ENCODE assay signal across 10 cellular contexts in the genomic region with DNA sequence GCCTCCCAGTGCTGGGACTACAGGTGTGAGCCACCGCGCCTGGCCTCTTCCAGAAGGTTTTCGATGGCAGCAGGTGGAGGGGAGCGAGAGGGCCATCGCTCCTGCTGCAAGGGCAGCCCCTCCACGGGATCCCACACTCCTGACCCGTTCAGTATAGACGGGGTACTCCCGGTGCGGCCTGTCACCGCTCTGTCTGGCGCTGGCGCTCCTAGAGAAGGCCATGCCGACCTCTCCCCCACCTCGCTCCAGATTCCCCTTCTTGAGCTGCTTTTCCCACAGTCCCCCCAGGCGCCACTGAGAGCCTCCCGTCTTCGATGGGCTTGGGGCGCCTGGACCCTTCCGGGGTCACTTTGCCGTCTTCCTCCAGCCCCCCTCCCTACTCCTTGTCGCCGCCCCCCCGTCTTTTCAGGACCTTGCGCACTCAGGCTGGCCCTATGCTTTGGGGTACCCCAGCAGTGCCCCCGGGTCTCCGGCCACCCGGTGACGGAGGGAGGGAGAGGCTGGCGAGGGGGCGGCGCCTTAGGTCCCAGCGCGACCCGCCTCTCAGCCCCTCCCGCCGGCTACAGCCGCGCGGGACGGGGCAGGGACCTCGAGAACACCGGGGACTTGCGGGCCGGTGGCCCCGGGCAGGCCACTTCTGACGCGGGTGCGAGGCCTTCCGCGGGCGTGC. TPM values are rescaled to one million over a fixed set of nuclear protein-coding genes. Genes with fewer than 3 reads are reported as not detected.
DNase-seq lines count a peak whose midpoint lies in the region; ATAC-seq and TF ChIP-seq lines count a peak whose summit lies in the region.
"Had no signal": no experiment of that assay in that cellular context is flagged by ENCODE, and none has a peak within 500 bp of the region (broad histone marks: within the 10 kb centered on the region; RNA-seq: fewer than 3 reads in every experiment).

No MANE protein-coding gene starts in this region.

- WGBS in heart left ventricle, 4 donors: 21 to 41% (median 31%) methylated on average over 31 to 52 of the region's 52 CpGs
- 43% methylated on average over 31 of the region's 52 CpGs for WGBS in esophagus muscularis mucosa
- 19% methylated on average over 52 of the region's 52 CpGs for WGBS in urinary bladder

- no peak for TF ChIP-seq POLR2A in heart left ventricle (IDR thresholded peaks at IDR 0.05)
- no peak for TF ChIP-seq POLR2A in esophagus muscularis mucosa (IDR thresholded peaks at IDR 0.05; ENCODE audit: low read depth)

- no peaks in the 10 kb centered on the region for H3K36me3 Mint-ChIP-seq in naive B cell

- H3K27ac Mint-ChIP-seq in naive B cell: peak overlapping the region in 3 of 6 donors; percentile 24 to 98 (median 29)

- no peaks in the 10 kb centered on the region for H3K9me3 Mint-ChIP-seq in naive B cell

- H3K9me3 ChIP-seq in heart left ventricle (no peaks in the 10 kb centered on the region), esophagus muscularis mucosa (no peaks in the 10 kb centered on the region)

- H3K27ac ChIP-seq in heart left ventricle (peak overlapping the region in 9 of 12 donors; percentile 9 to 99 (median 64)), esophagus muscularis mucosa (replicated peaks in 1 of 4) (peak overlapping the region; percentile 99 to 100 (median 100)), urinary bladder (ENCODE audit: low read depth) (no peak overlapping the region)

- peak overlapping the region in 6 of 8 donors; percentile 54 to 90 (median 69) for H3K4me3 Mint-ChIP-seq in naive B cell

- H3K27me3 Mint-ChIP-seq in naive B cell: no peaks in the 10 kb centered on the region

- H3K36me3 ChIP-seq in heart left ventricle (peaks cover 0 to 14% (median 4%) of the 10 kb centered on the region in 9 donors), esophagus muscularis mucosa (peaks cover 0 to 15% (median 11%) of the 10 kb centered on the region in 4 donors), urinary bladder (ENCODE audit: insufficient read depth) (no peaks in the 10 kb centered on the region)

- DNase-seq in heart left ventricle (peak in 2 of 5 donors; percentile 49 to 61), cardiac septum (ENCODE audit: low spot score) (no peak), esophagus muscularis mucosa (ENCODE audit: extremely low spot score) (no peak), naive B cell (no peak), sciatic nerve (ENCODE audit: low spot score) (no peak), SKM-1 (lab: John Stamatoyannopoulos, UW; ENCODE audit: unreplicated experiment) (no peak)
- DNase-seq: KG1, kidney glomerular epithelial cell had no signal

- intact Hi-C loops in heart left ventricle (cut with DNase I): no loop called here
- intact Hi-C loops in cardiac septum (cut with DNase I): no loop called here
- intact Hi-C loops in esophagus muscularis mucosa (cut with DNase I): no loop called here
- intact Hi-C loops in sciatic nerve (cut with DNase I): no loop called here

- ATAC-seq in heart left ventricle: no peak
- no peak for ATAC-seq in naive B cell (ENCODE audit: low read depth in 2 of 2)
- ATAC-seq in sciatic nerve: no peak
- ATAC-seq in HG03196 (IDR thresholded peaks at IDR 0.05; ENCODE audit: unreplicated experiment): no peak

- H3K4me1 ChIP-seq in heart left ventricle (peaks cover 9 to 40% (median 33%) of the 10 kb centered on the region in 12 donors), esophagus muscularis mucosa (peaks cover 30 to 45% (median 43%) of the 10 kb centered on the region in 4 donors), urinary bladder (ENCODE audit: insufficient read depth) (no peaks in the 10 kb centered on the region)

- H3K27me3 ChIP-seq in heart left ventricle: no peaks in the 10 kb centered on the region
- H3K27me3 ChIP-seq in esophagus muscularis mucosa: no peaks in the 10 kb centered on the region

- peak overlapping the region; percentile 22 to 63 (median 56) for H3K4me3 ChIP-seq in heart left ventricle
- H3K4me3 ChIP-seq in esophagus muscularis mucosa: peak overlapping the region; percentile 62 to 68 (median 66)
- peak overlapping the region; percentile 44 for H3K4me3 ChIP-seq in urinary bladder (ENCODE audit: low read depth, low read length)

- TF ChIP-seq CTCF in heart left ventricle (IDR thresholded peaks at IDR 0.05): no peak
- TF ChIP-seq CTCF in esophagus muscularis mucosa (IDR thresholded peaks at IDR 0.05): no peak

- no peak for TF ChIP-seq EP300 in esophagus muscularis mucosa (IDR thresholded peaks at IDR 0.05)

- peaks cover 25 to 36% (median 32%) of the 10 kb centered on the region in 3 donors for H3K4me1 Mint-ChIP-seq in naive B cell

RNA-seq across cellular contexts. Expression of a gene that starts 4.2 kb away (rescaled TPM):
- total RNA-seq in heart left ventricle: 100 to 1,000 TPM; 266 to 747 (median 402) TPM
- 100 to 1,000 TPM; 177 to 266 TPM for polyA plus RNA-seq in heart left ventricle
- total RNA-seq in cardiac septum: 372 TPM
- total RNA-seq in esophagus muscularis mucosa: 100 to 1,000 TPM; 333 to 453 (median 392) TPM
- polyA plus RNA-seq in naive B cell (ENCODE audit: low read depth in 6 of 6): 100 to 1,000 TPM; 177 to 246 (median 194) TPM
- total RNA-seq in urinary bladder: 79.3 TPM
- 426 TPM for polyA plus RNA-seq in urinary bladder
- 365 TPM for total RNA-seq in sciatic nerve

RNA-seq across cellular contexts. Expression of a gene that starts 9.9 kb away (rescaled TPM):
- 100 to 1,000 TPM in 6 of 9 donors, 10 to 100 TPM in 3; 84.2 to 209 (median 112) TPM for total RNA-seq in heart left ventricle
- polyA plus RNA-seq in heart left ventricle: 10 to 100 TPM; 49.6 to 89.7 TPM
- total RNA-seq in cardiac septum: 160 TPM
- total RNA-seq in esophagus muscularis mucosa: 10 to 100 TPM; 47.1 to 70.6 (median 59.2) TPM
- 10 to 100 TPM in 3 of 6 donors, 1 to 10 TPM in 3; 6.2 to 17.3 (median 9.5) TPM for polyA plus RNA-seq in naive B cell (ENCODE audit: low read depth in 6 of 6)
- 38.9 TPM for total RNA-seq in urinary bladder
- 64.6 TPM for polyA plus RNA-seq in urinary bladder
- 71.7 TPM for total RNA-seq in sciatic nerve

RNA-seq across cellular contexts. Expression of a gene that starts 22.8 kb away (rescaled TPM):
- 10 to 100 TPM in 4 of 9 donors, 1 to 10 TPM in 5; 4.5 to 16.7 (median 9.5) TPM for total RNA-seq in heart left ventricle
- polyA plus RNA-seq in heart left ventricle: 10 to 100 TPM in 1 of 2 donors, 1 to 10 TPM in 1; 3.3 to 13.8 TPM
- total RNA-seq in cardiac septum: 12.8 TPM
- total RNA-seq in esophagus muscularis mucosa: 10 to 100 TPM in 3 of 4 donors, 1 to 10 TPM in 1; 7.9 to 15.2 (median 12.8) TPM
- polyA plus RNA-seq in naive B cell (ENCODE audit: low read depth in 6 of 6): under 1 TPM in 3 of 6 donors, not detected in 3; 0.49 to 0.82 (median 0.63) TPM
- 1.8 TPM for total RNA-seq in urinary bladder
- 12.8 TPM for polyA plus RNA-seq in urinary bladder
- 21.7 TPM for total RNA-seq in sciatic nerve

RNA-seq across cellular contexts. Expression of a gene that starts 42.1 kb away (rescaled TPM):
- total RNA-seq in heart left ventricle (10 to 100 TPM in 6 of 9 donors, 1 to 10 TPM in 3; 8.5 to 14.4 (median 12.3) TPM), cardiac septum (15.3 TPM), esophagus muscularis mucosa (10 to 100 TPM; 21.2 to 34.2 (median 23.3) TPM), urinary bladder (30.5 TPM), sciatic nerve (54.4 TPM)
- polyA plus RNA-seq in heart left ventricle (10 to 100 TPM; 10.4 to 24.1 TPM), naive B cell (ENCODE audit: low read depth in 6 of 6) (10 to 100 TPM in 5 of 6 donors, 1 to 10 TPM in 1; 4.4 to 21.2 (median 16.6) TPM), urinary bladder (41.1 TPM)
